ENCODE assay signal across 19 cellular contexts in genomic region chr5:7917130-7918123, GRCh38. TPM values are rescaled to one million over a fixed set of nuclear protein-coding genes. Genes with fewer than 3 reads are reported as not detected.
DNase-seq lines count a peak whose midpoint lies in the region; ATAC-seq, FAIRE-seq and TF ChIP-seq lines count a peak whose summit lies in the region.
"Had no signal": no experiment of that assay in that cellular context is flagged by ENCODE, and none has a peak within 500 bp of the region (broad histone marks: within the 10 kb centered on the region; RNA-seq: fewer than 3 reads in every experiment).

No MANE protein-coding gene starts in this region.

- ATAC-seq in A549 = no peak
- ATAC-seq in left colon = peak; percentile 91
- ATAC-seq: CD8-positive, alpha-beta T cell; GM12878 had no signal

- intact Hi-C loops in left colon (cut with DNase I, micrococcal nuclease) (no loop called here), prostate gland (cut with DNase I) (no loop called here)

- H3K4me1 ChIP-seq in A549 = no peaks in the 10 kb centered on the region
- H3K4me1 ChIP-seq in small intestine (ENCODE audit: control insufficient read depth in 2 of 2, insufficient read depth in 1 of 2, low read depth in 1 of 2, low read length in 1 of 2) = no peaks in the 10 kb centered on the region
- H3K4me1 ChIP-seq in prostate gland (replicated peaks) = no peaks in the 10 kb centered on the region
- H3K4me1 ChIP-seq: BLaER1, Caco-2 had no signal

- H3K27me3 ChIP-seq in small intestine (ENCODE audit: control insufficient read depth in 2 of 2, insufficient read depth in 2 of 2, low read length in 2 of 2) (no peaks in the 10 kb centered on the region), prostate gland (replicated peaks; ENCODE audit: insufficient read depth) (no peaks in the 10 kb centered on the region)
- H3K27me3 ChIP-seq: BLaER1 had no signal

- H3K36me3 ChIP-seq in small intestine (ENCODE audit: control insufficient read depth in 2 of 2, insufficient read depth in 2 of 2, low read length in 2 of 2) (no peaks in the 10 kb centered on the region), prostate gland (no peaks in the 10 kb centered on the region)
- H3K36me3 ChIP-seq: BLaER1 had no signal

- TF ChIP-seq RAD21 in A549 (conservative IDR thresholded peaks at IDR 0.05 in 1 of 2, IDR thresholded peaks at IDR 0.05 in 1 of 2) = no peak

- H3K9me3 ChIP-seq in A549 (no peaks in the 10 kb centered on the region), small intestine (ENCODE audit: control insufficient read depth, low read depth) (no peaks in the 10 kb centered on the region), prostate gland (no peaks in the 10 kb centered on the region)

- H3K27ac ChIP-seq in A549 = no peak overlapping the region
- H3K27ac ChIP-seq in small intestine (ENCODE audit: low read depth in 1 of 2, low read length in 1 of 2) = no peak overlapping the region
- no peak overlapping the region for H3K27ac ChIP-seq in prostate gland
- H3K27ac ChIP-seq: BLaER1, C4-2B had no signal

- POLR2A ChIA-PET in A549 (lab: Yijun Ruan, JAX) = no interaction called here

- H3K4me3 ChIP-seq in A549 (no peak overlapping the region), small intestine (ENCODE audit: low read depth in 1 of 2, low read length in 2 of 2) (no peak overlapping the region), prostate gland (no peak overlapping the region)
- H3K4me3 ChIP-seq: BLaER1, GM12878 had no signal

- H3K4me2 ChIP-seq in A549 = no peak overlapping the region
- H3K4me2 ChIP-seq: BLaER1 had no signal

- no peak for TF ChIP-seq EP300 in A549 (IDR thresholded peaks at IDR 0.05)

- FAIRE-seq in A549 (lab: Jason Lieb, UNC) = no peak
- peak; percentile 60 for FAIRE-seq in H54 (lab: Jason Lieb, UNC)
- FAIRE-seq in small intestine (lab: Jason Lieb, UNC) = no peak
- FAIRE-seq: GM12878 had no signal

- DNase-seq in A549 (ENCODE audit: low read depth in 1 of 2, low spot score in 1 of 2) = no peak
- no peak for DNase-seq in H54 (ENCODE audit: insufficient read length, low spot score)
- DNase-seq in left colon = no peak
- DNase-seq in small intestine = peak; percentile 58
- no peak for DNase-seq in RKO (ENCODE audit: low spot score)
- no peak for DNase-seq in activated gamma-delta T cell treated with Interleukin-2 at 50 U/mL for 16 hours
- no peak for DNase-seq in prostate gland (ENCODE audit: low spot score)
- DNase-seq: 8988T; Caco-2; CD4-positive, CD25-positive, alpha-beta regulatory T cell; CD8-positive, alpha-beta T cell; EL; GDM1; GOT3; H7; HCEC 1CT had no signal

- CTCF ChIA-PET in A549 (lab: Yijun Ruan, JAX) = interaction anchor here (2.0 to 4.1 kb wide), 2 partner anchors 10 to 11 kb away, joined by 10 to 21 read pairs; no protein-coding TSS in a partner anchor

- no peak for TF ChIP-seq CTCF in A549 (IDR thresholded peaks at IDR 0.05)
- TF ChIP-seq CTCF in prostate gland (IDR thresholded peaks at IDR 0.05) = no peak

- 6% methylated on average over 5 of the region's 5 CpGs for WGBS in A549 (ENCODE audit: missing lambda C conversion rate)
- WGBS in small intestine, 3 donors = 30 to 63% (median 43%) methylated on average over 5 of the region's 5 CpGs
- WGBS in prostate gland = 74% methylated on average over 5 of the region's 5 CpGs

- TF ChIP-seq POLR2A in A549 (IDR thresholded peaks at IDR 0.05; ENCODE audit: low read length) = no peak
- no peak for TF ChIP-seq POLR2A in H54 (IDR thresholded peaks at IDR 0.05; ENCODE audit: low read depth, low read length)
- TF ChIP-seq POLR2A in prostate gland (IDR thresholded peaks at IDR 0.05) = no peak

TF ChIP-seq in A549, 52 proteins besides CTCF, POLR2A, EP300 and RAD21:
- TF ChIP-seq MAFK (IDR thresholded peaks at IDR 0.05; ENCODE audit: partially characterized antibody) (peak; percentile 43), MYC (IDR thresholded peaks at IDR 0.05; ENCODE audit: borderline replicate concordance, low read length) (no peak)

RNA-seq across cellular contexts. Expression of gene MTRR, which starts 48.5 kb away (rescaled TPM):
- polyA plus RNA-seq in A549 (2011; rRNA removed) = 86.3 and 110 TPM in 2 replicates
- polyA plus RNA-seq in A549 (2012; cell fraction: cytosol; rRNA removed) = 36.4 and 42.8 TPM in 2 replicates
- 29.7 and 44.5 TPM in 2 replicates for polyA plus RNA-seq in A549 (2012; cell fraction: nucleus; rRNA removed)
- 40.0 to 47.5 TPM (median 44.1 TPM) in 3 replicates for polyA plus RNA-seq in A549 (2017; fragmentation: RNase III; extraction: RNeasy Plus Mini Kit Qiagen cat#74134 plus additional on column Dnase treatment)
- 116 and 140 TPM in 2 replicates for polyA minus RNA-seq in A549 (2011; rRNA and poly(A)+ RNA removed)
- total RNA-seq in left colon = 10 to 100 TPM; 37.4 to 44.0 TPM
- 10 to 100 TPM; 14.1 to 21.8 (median 16.3) TPM for polyA plus RNA-seq in small intestine
- 10 to 100 TPM; 34.5 to 64.6 TPM for total RNA-seq in prostate gland

RNA-seq across cellular contexts. Expression of gene FASTKD3, which starts 48.6 kb away (rescaled TPM):
- polyA plus RNA-seq in A549 (2011; rRNA removed) = 17.2 and 24.8 TPM in 2 replicates
- polyA plus RNA-seq in A549 (2012; cell fraction: cytosol; rRNA removed) = 6.9 and 7.3 TPM in 2 replicates
- 4.2 and 5.5 TPM in 2 replicates for polyA plus RNA-seq in A549 (2012; cell fraction: nucleus; rRNA removed)
- polyA plus RNA-seq in A549 (2017; fragmentation: RNase III; extraction: RNeasy Plus Mini Kit Qiagen cat#74134 plus additional on column Dnase treatment) = 19.5 to 20.4 TPM (median 19.5 TPM) in 3 replicates
- polyA minus RNA-seq in A549 (2011; rRNA and poly(A)+ RNA removed) = 6.8 and 7.7 TPM in 2 replicates
- 10 to 100 TPM in 1 of 2 donors, 1 to 10 TPM in 1; 7.6 to 11.3 TPM for total RNA-seq in left colon
- 10 to 100 TPM; 11.7 to 28.9 (median 16.8) TPM for polyA plus RNA-seq in small intestine
- total RNA-seq in prostate gland = 10 to 100 TPM in 1 of 2 donors, 1 to 10 TPM in 1; 9.7 to 10.7 TPM
